Comparison of ENCODE assay signal across 1 cellular context in genomic region chr5:78647838-78648358, GRCh38.
TF ChIP-seq lines count a peak whose summit lies in the region.

No MANE protein-coding gene starts in this region.

TF ChIP-seq in HepG2, 621 proteins besides CTCF, POLR2A, EP300 and RAD21 (continued from another document and continues in another):
- no peak for TF ChIP-seq ZBED4 (CRISPR knock-in tag; IDR thresholded peaks at IDR 0.05; ENCODE audit: borderline replicate concordance)
- peak; percentile 15; the same call in 1 of the 2 replicates for TF ChIP-seq GABPB1 (CRISPR knock-in tag; IDR thresholded peaks at IDR 0.05)
- peak; percentile 23; the same call in 1 of the 2 replicates for TF ChIP-seq SIN3A (IDR thresholded peaks at IDR 0.05; ENCODE audit: borderline replicate concordance, low read depth, low read length)
- TF ChIP-seq AKAP8 (CRISPR knock-in tag; IDR thresholded peaks at IDR 0.05) = 0 out of 2 replicates have a peak, but pooled peaks have one; percentile 53
- 0 out of 2 replicates have a peak, but pooled peaks have one; percentile 5 for TF ChIP-seq ZMAT3 (CRISPR knock-in tag; conservative IDR thresholded peaks at IDR 0.05)
- TF ChIP-seq MXI1 (IDR thresholded peaks at IDR 0.05; ENCODE audit: borderline replicate concordance, low read depth, low read length) = peak; percentile 28; the same call in 1 of the 3 replicates
- peak; percentile 84 for TF ChIP-seq ZNF687 (CRISPR knock-in tag; IDR thresholded peaks at IDR 0.05)
- TF ChIP-seq TRIM22 (IDR thresholded peaks at IDR 0.05) = no peak
- TF ChIP-seq UBTF (CRISPR knock-in tag; IDR thresholded peaks at IDR 0.05) = peak; percentile 82; the same call in 1 of the 2 replicates
- no peak for TF ChIP-seq CHD4 (IDR thresholded peaks at IDR 0.05; ENCODE audit: borderline replicate concordance, low read length)
- TF ChIP-seq HNRNPK (IDR thresholded peaks at IDR 0.05; ENCODE audit: low read depth, low read length, poor library complexity, severe bottlenecking) = peak; percentile 12
- peak; percentile 16 for TF ChIP-seq MAX (IDR thresholded peaks at IDR 0.05)
- TF ChIP-seq ZNF329 (CRISPR knock-in tag; IDR thresholded peaks at IDR 0.05; ENCODE audit: low read depth) = no peak
- peak; percentile 57 for TF ChIP-seq ZNF777 (CRISPR knock-in tag; IDR thresholded peaks at IDR 0.05)
- TF ChIP-seq ZNF800 (CRISPR knock-in tag; IDR thresholded peaks at IDR 0.05) = peak; percentile 62; the same call in 1 of the 2 replicates
- TF ChIP-seq BORCS8-MEF2B (CRISPR knock-in tag; IDR thresholded peaks at IDR 0.05) = peak; percentile 44; the same call in 1 of the 2 replicates
- peak; percentile 4; the same call in 1 of the 2 replicates for TF ChIP-seq PAXIP1 (CRISPR knock-in tag; conservative IDR thresholded peaks at IDR 0.05)
- 0 out of 2 replicates have a peak, but pooled peaks have one; percentile 5 for TF ChIP-seq RFXAP (CRISPR knock-in tag; IDR thresholded peaks at IDR 0.05; ENCODE audit: borderline replicate concordance)
- TF ChIP-seq ZNF629 (CRISPR knock-in tag; conservative IDR thresholded peaks at IDR 0.05) = 0 out of 2 replicates have a peak, but pooled peaks have one; percentile 0
- TF ChIP-seq TCF12 (IDR thresholded peaks at IDR 0.05) = no peak
- TF ChIP-seq TCF12 (CRISPR knock-in tag; IDR thresholded peaks at IDR 0.05) = no peak
- no peak for TF ChIP-seq ARID5B (CRISPR knock-in tag; IDR thresholded peaks at IDR 0.05)
- TF ChIP-seq PHF21A (CRISPR knock-in tag; IDR thresholded peaks at IDR 0.05) = 0 out of 2 replicates have a peak, but pooled peaks have one; percentile 19
- TF ChIP-seq ZFP91 (CRISPR knock-in tag; IDR thresholded peaks at IDR 0.05; ENCODE audit: borderline replicate concordance) = peak; percentile 44; the same call in 1 of the 2 replicates
- TF ChIP-seq SP1 (IDR thresholded peaks at IDR 0.05) = no peak
- 0 out of 2 replicates have a peak, but pooled peaks have one; percentile 4 for TF ChIP-seq SP1 (CRISPR knock-in tag; IDR thresholded peaks at IDR 0.05)
- 0 out of 2 replicates have a peak, but pooled peaks have one; percentile 9 for TF ChIP-seq ZBTB7B (CRISPR knock-in tag; IDR thresholded peaks at IDR 0.05)
